Comparison of ENCODE assay signal across 1 cellular context in the genomic region with DNA sequence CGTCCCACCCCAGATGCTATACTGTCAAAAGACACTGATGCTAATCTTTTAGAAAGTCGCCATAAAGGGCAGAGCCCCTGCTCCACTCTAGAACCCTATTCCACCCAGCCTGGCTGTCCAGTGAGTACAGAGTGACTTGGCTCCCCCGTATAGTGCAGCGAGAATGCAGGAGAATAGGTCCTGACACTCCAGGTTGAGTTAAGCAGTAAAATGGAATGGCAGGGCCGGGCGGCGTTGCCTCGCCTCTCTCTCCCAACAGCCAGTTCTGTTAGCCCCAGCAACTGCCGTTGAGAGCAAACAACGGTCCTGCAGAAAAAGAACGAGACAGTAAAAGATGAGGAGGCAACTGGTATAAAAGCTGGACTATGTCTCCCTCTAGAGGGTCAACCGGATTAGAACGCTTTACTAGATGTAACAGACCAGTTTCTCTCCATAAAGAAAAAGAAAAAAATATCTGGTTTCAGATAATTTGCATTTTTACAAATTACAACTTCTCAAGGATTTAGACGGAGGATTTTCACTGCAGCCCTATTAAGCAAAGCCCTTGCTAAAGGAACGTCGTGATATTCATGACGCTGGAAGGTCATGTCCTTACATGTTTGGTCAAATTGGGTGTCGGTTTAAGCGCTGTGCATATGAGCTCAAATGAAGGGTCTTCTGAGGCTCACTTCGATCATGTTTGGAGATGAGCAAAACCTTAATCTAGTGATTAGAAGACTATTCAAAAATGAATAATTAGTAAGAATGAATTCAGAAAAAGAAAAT.
TF ChIP-seq lines count a peak whose summit lies in the region.

No MANE protein-coding gene starts in this region.

TF ChIP-seq in HepG2, 621 proteins besides CTCF, POLR2A, EP300 and RAD21 (continued from another document and continues in another):
- TF ChIP-seq, protein P1, sequence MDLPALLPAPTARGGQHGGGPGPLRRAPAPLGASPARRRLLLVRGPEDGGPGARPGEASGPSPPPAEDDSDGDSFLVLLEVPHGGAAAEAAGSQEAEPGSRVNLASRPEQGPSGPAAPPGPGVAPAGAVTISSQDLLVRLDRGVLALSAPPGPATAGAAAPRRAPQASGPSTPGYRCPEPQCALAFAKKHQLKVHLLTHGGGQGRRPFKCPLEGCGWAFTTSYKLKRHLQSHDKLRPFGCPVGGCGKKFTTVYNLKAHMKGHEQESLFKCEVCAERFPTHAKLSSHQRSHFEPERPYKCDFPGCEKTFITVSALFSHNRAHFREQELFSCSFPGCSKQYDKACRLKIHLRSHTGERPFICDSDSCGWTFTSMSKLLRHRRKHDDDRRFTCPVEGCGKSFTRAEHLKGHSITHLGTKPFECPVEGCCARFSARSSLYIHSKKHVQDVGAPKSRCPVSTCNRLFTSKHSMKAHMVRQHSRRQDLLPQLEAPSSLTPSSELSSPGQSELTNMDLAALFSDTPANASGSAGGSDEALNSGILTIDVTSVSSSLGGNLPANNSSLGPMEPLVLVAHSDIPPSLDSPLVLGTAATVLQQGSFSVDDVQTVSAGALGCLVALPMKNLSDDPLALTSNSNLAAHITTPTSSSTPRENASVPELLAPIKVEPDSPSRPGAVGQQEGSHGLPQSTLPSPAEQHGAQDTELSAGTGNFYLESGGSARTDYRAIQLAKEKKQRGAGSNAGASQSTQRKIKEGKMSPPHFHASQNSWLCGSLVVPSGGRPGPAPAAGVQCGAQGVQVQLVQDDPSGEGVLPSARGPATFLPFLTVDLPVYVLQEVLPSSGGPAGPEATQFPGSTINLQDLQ (CRISPR knock-in tag; IDR thresholded peaks at IDR 0.05) = no peak
- TF ChIP-seq ZNF552 (CRISPR knock-in tag; IDR thresholded peaks at IDR 0.05; ENCODE audit: borderline replicate concordance) (no peak), LCORL (IDR thresholded peaks at IDR 0.05) (no peak), LCORL (CRISPR knock-in tag; IDR thresholded peaks at IDR 0.05) (no peak), JUND (CRISPR knock-in tag; IDR thresholded peaks at IDR 0.05) (no peak), REL (CRISPR knock-in tag; conservative IDR thresholded peaks at IDR 0.05) (no peak), ZNF335 (CRISPR knock-in tag; IDR thresholded peaks at IDR 0.05) (no peak), BRCA1 (CRISPR knock-in tag; IDR thresholded peaks at IDR 0.05) (no peak), NFIC (IDR thresholded peaks at IDR 0.05; ENCODE audit: low read length) (no peak), SNAI1 (CRISPR knock-in tag; IDR thresholded peaks at IDR 0.05; ENCODE audit: borderline replicate concordance) (no peak), ZNF839 (CRISPR knock-in tag; IDR thresholded peaks at IDR 0.05; ENCODE audit: borderline replicate concordance) (no peak), STAG1 (CRISPR knock-in tag; IDR thresholded peaks at IDR 0.05) (peak; percentile 78), CEBPB (IDR thresholded peaks at IDR 0.05; ENCODE audit: borderline replicate concordance, low read depth, low read length) (no peak), GTF2F1 (IDR thresholded peaks at IDR 0.05; ENCODE audit: low read length) (no peak), CCDC6 (CRISPR knock-in tag; IDR thresholded peaks at IDR 0.05) (no peak), NCOA1 (CRISPR knock-in tag; IDR thresholded peaks at IDR 0.05) (no peak), ZNF644 (CRISPR knock-in tag; IDR thresholded peaks at IDR 0.05; ENCODE audit: low read depth) (no peak), BORCS8-MEF2B (CRISPR knock-in tag; IDR thresholded peaks at IDR 0.05) (0 out of 2 replicates have a peak, but pooled peaks have one; percentile 33), MZF1 (CRISPR knock-in tag; IDR thresholded peaks at IDR 0.05; ENCODE audit: borderline replicate concordance) (no peak), HOXA5 (CRISPR knock-in tag; IDR thresholded peaks at IDR 0.05) (0 out of 2 replicates have a peak, but pooled peaks have one; percentile 24), ARHGAP35 (CRISPR knock-in tag; IDR thresholded peaks at IDR 0.05; ENCODE audit: borderline replicate concordance) (no peak), KLF11 (CRISPR knock-in tag; IDR thresholded peaks at IDR 0.05) (no peak), NCOA2 (CRISPR knock-in tag; IDR thresholded peaks at IDR 0.05) (no peak), ZNF605 (CRISPR knock-in tag; IDR thresholded peaks at IDR 0.05) (no peak), ZNF329 (CRISPR knock-in tag; IDR thresholded peaks at IDR 0.05; ENCODE audit: low read depth) (no peak), SMC3 (IDR thresholded peaks at IDR 0.05; ENCODE audit: low read length) (peak; percentile 50; the same call in 1 of the 2 replicates), REPIN1 (CRISPR knock-in tag; IDR thresholded peaks at IDR 0.05; ENCODE audit: borderline replicate concordance, low read depth) (0 out of 2 replicates have a peak, but pooled peaks have one; percentile 34), PLRG1 (conservative IDR thresholded peaks at IDR 0.05) (no peak), ZMAT3 (CRISPR knock-in tag; conservative IDR thresholded peaks at IDR 0.05) (no peak), ZNF775 (CRISPR knock-in tag; IDR thresholded peaks at IDR 0.05; ENCODE audit: borderline replicate concordance) (no peak)
- TF ChIP-seq, protein P2, sequence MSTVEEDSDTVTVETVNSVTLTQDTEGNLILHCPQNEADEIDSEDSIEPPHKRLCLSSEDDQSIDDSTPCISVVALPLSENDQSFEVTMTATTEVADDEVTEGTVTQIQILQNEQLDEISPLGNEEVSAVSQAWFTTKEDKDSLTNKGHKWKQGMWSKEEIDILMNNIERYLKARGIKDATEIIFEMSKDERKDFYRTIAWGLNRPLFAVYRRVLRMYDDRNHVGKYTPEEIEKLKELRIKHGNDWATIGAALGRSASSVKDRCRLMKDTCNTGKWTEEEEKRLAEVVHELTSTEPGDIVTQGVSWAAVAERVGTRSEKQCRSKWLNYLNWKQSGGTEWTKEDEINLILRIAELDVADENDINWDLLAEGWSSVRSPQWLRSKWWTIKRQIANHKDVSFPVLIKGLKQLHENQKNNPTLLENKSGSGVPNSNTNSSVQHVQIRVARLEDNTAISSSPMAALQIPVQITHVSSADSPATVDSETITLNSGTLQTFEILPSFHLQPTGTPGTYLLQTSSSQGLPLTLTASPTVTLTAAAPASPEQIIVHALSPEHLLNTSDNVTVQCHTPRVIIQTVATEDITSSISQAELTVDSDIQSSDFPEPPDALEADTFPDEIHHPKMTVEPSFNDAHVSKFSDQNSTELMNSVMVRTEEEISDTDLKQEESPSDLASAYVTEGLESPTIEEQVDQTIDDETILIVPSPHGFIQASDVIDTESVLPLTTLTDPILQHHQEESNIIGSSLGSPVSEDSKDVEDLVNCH (CRISPR knock-in tag; IDR thresholded peaks at IDR 0.05) = no peak
- TF ChIP-seq, protein P3, sequence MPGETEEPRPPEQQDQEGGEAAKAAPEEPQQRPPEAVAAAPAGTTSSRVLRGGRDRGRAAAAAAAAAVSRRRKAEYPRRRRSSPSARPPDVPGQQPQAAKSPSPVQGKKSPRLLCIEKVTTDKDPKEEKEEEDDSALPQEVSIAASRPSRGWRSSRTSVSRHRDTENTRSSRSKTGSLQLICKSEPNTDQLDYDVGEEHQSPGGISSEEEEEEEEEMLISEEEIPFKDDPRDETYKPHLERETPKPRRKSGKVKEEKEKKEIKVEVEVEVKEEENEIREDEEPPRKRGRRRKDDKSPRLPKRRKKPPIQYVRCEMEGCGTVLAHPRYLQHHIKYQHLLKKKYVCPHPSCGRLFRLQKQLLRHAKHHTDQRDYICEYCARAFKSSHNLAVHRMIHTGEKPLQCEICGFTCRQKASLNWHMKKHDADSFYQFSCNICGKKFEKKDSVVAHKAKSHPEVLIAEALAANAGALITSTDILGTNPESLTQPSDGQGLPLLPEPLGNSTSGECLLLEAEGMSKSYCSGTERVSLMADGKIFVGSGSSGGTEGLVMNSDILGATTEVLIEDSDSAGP (CRISPR knock-in tag; IDR thresholded peaks at IDR 0.05; ENCODE audit: borderline replicate concordance) = no peak
- TF ChIP-seq, protein P4, sequence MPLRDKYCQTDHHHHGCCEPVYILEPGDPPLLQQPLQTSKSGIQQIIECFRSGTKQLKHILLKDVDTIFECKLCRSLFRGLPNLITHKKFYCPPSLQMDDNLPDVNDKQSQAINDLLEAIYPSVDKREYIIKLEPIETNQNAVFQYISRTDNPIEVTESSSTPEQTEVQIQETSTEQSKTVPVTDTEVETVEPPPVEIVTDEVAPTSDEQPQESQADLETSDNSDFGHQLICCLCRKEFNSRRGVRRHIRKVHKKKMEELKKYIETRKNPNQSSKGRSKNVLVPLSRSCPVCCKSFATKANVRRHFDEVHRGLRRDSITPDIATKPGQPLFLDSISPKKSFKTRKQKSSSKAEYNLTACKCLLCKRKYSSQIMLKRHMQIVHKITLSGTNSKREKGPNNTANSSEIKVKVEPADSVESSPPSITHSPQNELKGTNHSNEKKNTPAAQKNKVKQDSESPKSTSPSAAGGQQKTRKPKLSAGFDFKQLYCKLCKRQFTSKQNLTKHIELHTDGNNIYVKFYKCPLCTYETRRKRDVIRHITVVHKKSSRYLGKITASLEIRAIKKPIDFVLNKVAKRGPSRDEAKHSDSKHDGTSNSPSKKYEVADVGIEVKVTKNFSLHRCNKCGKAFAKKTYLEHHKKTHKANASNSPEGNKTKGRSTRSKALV (CRISPR knock-in tag; IDR thresholded peaks at IDR 0.05) = no peak
- TF ChIP-seq, protein P5, sequence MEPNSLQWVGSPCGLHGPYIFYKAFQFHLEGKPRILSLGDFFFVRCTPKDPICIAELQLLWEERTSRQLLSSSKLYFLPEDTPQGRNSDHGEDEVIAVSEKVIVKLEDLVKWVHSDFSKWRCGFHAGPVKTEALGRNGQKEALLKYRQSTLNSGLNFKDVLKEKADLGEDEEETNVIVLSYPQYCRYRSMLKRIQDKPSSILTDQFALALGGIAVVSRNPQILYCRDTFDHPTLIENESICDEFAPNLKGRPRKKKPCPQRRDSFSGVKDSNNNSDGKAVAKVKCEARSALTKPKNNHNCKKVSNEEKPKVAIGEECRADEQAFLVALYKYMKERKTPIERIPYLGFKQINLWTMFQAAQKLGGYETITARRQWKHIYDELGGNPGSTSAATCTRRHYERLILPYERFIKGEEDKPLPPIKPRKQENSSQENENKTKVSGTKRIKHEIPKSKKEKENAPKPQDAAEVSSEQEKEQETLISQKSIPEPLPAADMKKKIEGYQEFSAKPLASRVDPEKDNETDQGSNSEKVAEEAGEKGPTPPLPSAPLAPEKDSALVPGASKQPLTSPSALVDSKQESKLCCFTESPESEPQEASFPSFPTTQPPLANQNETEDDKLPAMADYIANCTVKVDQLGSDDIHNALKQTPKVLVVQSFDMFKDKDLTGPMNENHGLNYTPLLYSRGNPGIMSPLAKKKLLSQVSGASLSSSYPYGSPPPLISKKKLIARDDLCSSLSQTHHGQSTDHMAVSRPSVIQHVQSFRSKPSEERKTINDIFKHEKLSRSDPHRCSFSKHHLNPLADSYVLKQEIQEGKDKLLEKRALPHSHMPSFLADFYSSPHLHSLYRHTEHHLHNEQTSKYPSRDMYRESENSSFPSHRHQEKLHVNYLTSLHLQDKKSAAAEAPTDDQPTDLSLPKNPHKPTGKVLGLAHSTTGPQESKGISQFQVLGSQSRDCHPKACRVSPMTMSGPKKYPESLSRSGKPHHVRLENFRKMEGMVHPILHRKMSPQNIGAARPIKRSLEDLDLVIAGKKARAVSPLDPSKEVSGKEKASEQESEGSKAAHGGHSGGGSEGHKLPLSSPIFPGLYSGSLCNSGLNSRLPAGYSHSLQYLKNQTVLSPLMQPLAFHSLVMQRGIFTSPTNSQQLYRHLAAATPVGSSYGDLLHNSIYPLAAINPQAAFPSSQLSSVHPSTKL (CRISPR knock-in tag; IDR thresholded peaks at IDR 0.05) = no peak
- TF ChIP-seq, protein P6, sequence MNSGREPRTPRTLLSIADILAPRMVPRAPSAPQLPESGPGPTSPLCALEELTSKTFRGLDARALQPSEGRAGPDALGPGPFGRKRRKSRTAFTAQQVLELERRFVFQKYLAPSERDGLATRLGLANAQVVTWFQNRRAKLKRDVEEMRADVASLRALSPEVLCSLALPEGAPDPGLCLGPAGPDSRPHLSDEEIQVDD (CRISPR knock-in tag; IDR thresholded peaks at IDR 0.05; ENCODE audit: borderline replicate concordance) = no peak
- TF ChIP-seq, protein P7, sequence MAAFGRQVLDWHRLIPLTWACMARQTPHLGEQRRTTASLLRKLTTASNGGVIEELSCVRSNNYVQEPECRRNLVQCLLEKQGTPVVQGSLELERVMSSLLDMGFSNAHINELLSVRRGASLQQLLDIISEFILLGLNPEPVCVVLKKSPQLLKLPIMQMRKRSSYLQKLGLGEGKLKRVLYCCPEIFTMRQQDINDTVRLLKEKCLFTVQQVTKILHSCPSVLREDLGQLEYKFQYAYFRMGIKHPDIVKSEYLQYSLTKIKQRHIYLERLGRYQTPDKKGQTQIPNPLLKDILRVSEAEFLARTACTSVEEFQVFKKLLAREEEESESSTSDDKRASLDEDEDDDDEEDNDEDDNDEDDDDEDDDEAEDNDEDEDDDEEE (CRISPR knock-in tag; IDR thresholded peaks at IDR 0.05) = no peak
- TF ChIP-seq, protein P8, sequence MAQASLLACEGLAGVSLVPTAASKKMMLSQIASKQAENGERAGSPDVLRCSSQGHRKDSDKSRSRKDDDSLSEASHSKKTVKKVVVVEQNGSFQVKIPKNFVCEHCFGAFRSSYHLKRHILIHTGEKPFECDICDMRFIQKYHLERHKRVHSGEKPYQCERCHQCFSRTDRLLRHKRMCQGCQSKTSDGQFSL (CRISPR knock-in tag; IDR thresholded peaks at IDR 0.05) = no peak
- TF ChIP-seq, protein P9, sequence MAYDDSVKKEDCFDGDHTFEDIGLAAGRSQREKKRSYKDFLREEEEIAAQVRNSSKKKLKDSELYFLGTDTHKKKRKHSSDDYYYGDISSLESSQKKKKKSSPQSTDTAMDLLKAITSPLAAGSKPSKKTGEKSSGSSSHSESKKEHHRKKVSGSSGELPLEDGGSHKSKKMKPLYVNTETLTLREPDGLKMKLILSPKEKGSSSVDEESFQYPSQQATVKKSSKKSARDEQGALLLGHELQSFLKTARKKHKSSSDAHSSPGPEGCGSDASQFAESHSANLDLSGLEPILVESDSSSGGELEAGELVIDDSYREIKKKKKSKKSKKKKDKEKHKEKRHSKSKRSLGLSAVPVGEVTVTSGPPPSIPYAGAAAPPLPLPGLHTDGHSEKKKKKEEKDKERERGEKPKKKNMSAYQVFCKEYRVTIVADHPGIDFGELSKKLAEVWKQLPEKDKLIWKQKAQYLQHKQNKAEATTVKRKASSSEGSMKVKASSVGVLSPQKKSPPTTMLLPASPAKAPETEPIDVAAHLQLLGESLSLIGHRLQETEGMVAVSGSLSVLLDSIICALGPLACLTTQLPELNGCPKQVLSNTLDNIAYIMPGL (CRISPR knock-in tag; IDR thresholded peaks at IDR 0.05; ENCODE audit: borderline replicate concordance in 1 of 2, low read depth in 1 of 2) = no peak
- TF ChIP-seq, protein P10, sequence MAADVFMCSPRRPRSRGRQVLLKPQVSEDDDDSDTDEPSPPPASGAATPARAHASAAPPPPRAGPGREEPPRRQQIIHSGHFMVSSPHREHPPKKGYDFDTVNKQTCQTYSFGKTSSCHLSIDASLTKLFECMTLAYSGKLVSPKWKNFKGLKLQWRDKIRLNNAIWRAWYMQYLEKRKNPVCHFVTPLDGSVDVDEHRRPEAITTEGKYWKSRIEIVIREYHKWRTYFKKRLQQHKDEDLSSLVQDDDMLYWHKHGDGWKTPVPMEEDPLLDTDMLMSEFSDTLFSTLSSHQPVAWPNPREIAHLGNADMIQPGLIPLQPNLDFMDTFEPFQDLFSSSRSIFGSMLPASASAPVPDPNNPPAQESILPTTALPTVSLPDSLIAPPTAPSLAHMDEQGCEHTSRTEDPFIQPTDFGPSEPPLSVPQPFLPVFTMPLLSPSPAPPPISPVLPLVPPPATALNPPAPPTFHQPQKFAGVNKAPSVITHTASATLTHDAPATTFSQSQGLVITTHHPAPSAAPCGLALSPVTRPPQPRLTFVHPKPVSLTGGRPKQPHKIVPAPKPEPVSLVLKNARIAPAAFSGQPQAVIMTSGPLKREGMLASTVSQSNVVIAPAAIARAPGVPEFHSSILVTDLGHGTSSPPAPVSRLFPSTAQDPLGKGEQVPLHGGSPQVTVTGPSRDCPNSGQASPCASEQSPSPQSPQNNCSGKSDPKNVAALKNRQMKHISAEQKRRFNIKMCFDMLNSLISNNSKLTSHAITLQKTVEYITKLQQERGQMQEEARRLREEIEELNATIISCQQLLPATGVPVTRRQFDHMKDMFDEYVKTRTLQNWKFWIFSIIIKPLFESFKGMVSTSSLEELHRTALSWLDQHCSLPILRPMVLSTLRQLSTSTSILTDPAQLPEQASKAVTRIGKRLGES (CRISPR knock-in tag; IDR thresholded peaks at IDR 0.05; ENCODE audit: borderline replicate concordance) = no peak
